9 cellular contexts compared by ENCODE assay signal in genomic region chr2:95023222-95023597, GRCh38. TPM values are rescaled to one million over a fixed set of nuclear protein-coding genes. Genes with fewer than 3 reads are reported as not detected.
DNase-seq lines count a peak whose midpoint lies in the region; ATAC-seq and TF ChIP-seq lines count a peak whose summit lies in the region.
"Had no signal": no experiment of that assay in that cellular context is flagged by ENCODE, and none has a peak within 500 bp of the region (broad histone marks: within the 10 kb centered on the region; RNA-seq: fewer than 3 reads in every experiment).

No MANE protein-coding gene starts in this region.

- no peaks in the 10 kb centered on the region for H3K36me3 ChIP-seq in esophagus muscularis mucosa

- TF ChIP-seq POLR2A in esophagus muscularis mucosa (IDR thresholded peaks at IDR 0.05; ENCODE audit: low read depth): no peak

- POLR2A ChIA-PET in activated CD4-positive, alpha-beta memory T cell treated with anti-CD3 and anti-CD28 coated beads for 36 hours (lab: Charles Lee): interaction anchor here (0.6 to 2.9 kb wide), 7 partner anchors 31 to 92 kb away, joined by 3 to 17 read pairs (median 4); no protein-coding TSS in a partner anchor

- no peak for TF ChIP-seq CTCF in esophagus muscularis mucosa (IDR thresholded peaks at IDR 0.05)

- peak; percentile 42 for ATAC-seq in HG03520 (IDR thresholded peaks at IDR 0.05; ENCODE audit: unreplicated experiment)

- H3K36me3 Mint-ChIP-seq in activated CD4-positive, alpha-beta memory T cell treated with anti-CD3 and anti-CD28 coated beads for 36 hours: peaks cover 8% of the 10 kb centered on the region

- no peak overlapping the region for H3K4me3 ChIP-seq in esophagus muscularis mucosa

- H3K4me1 ChIP-seq in esophagus muscularis mucosa: peaks cover 13 to 46% (median 23%) of the 10 kb centered on the region in 4 donors

- H3K27ac Mint-ChIP-seq in activated CD4-positive, alpha-beta memory T cell treated with anti-CD3 and anti-CD28 coated beads for 36 hours: peak overlapping the region; percentile 55

- peaks cover 47% of the 10 kb centered on the region for H3K4me1 Mint-ChIP-seq in activated CD4-positive, alpha-beta memory T cell treated with anti-CD3 and anti-CD28 coated beads for 36 hours (ENCODE audit: low read depth)

- peak overlapping the region; percentile 14 for H3K4me3 Mint-ChIP-seq in activated CD4-positive, alpha-beta memory T cell treated with anti-CD3 and anti-CD28 coated beads for 36 hours

- DNase-seq in NCI-H1417 (lab: John Stamatoyannopoulos, UW) (peak; percentile 23 to 63 (median 30)), NCI-H1417 treated with DMSO at 0.1 percent for 48 hours (lab: John Stamatoyannopoulos, UW) (no peak), esophagus muscularis mucosa (ENCODE audit: extremely low spot score) (no peak), Kasumi-1 (lab: John Stamatoyannopoulos, UW) (no peak), GF-D8 (lab: John Stamatoyannopoulos, UW) (no peak)
- DNase-seq in activated CD4-positive, alpha-beta memory T cell treated with anti-CD3 and anti-CD28 coated beads for 36 hours: peak; percentile 72

- peak overlapping the region; percentile 96 for H3K27ac ChIP-seq in layer of hippocampus (ENCODE audit: low read depth, low read length)
- no peak overlapping the region for H3K27ac ChIP-seq in esophagus muscularis mucosa (replicated peaks in 1 of 4)

- intact Hi-C loops in activated CD4-positive, alpha-beta memory T cell treated with anti-CD3 and anti-CD28 coated beads for 36 hours (cut with micrococcal nuclease): loop anchor here (1.0 to 10.0 kb wide), 4 partner anchors 53 to 379 kb away; partner anchors contain the start of genes FAHD2A and ZNF892
- intact Hi-C loops in esophagus muscularis mucosa (cut with DNase I): loop anchor here (2.0 to 5.0 kb wide), 2 partner anchors 28 to 54 kb away; no protein-coding TSS in a partner anchor

- no peak for TF ChIP-seq EP300 in esophagus muscularis mucosa (IDR thresholded peaks at IDR 0.05)

- H3K9me3 Mint-ChIP-seq in activated CD4-positive, alpha-beta memory T cell treated with anti-CD3 and anti-CD28 coated beads for 36 hours: no peaks in the 10 kb centered on the region

- H3K9me3 ChIP-seq in esophagus muscularis mucosa: no peaks in the 10 kb centered on the region

- 45% methylated on average over 2 of the region's 2 CpGs for WGBS in esophagus muscularis mucosa

- no peaks in the 10 kb centered on the region for H3K27me3 Mint-ChIP-seq in activated CD4-positive, alpha-beta memory T cell treated with anti-CD3 and anti-CD28 coated beads for 36 hours

- CTCF ChIA-PET in activated CD4-positive, alpha-beta memory T cell treated with anti-CD3 and anti-CD28 coated beads for 36 hours (lab: Charles Lee): interaction anchor here (0.9 to 8.3 kb wide), 24 partner anchors 9 to 322 kb away, joined by 3 to 409 read pairs (median 6); partner anchors contain the start of genes MRPS5 and ZNF2

- H3K27me3 ChIP-seq in layer of hippocampus (ENCODE audit: control insufficient read depth, insufficient read depth, low read length) (peaks cover 4% of the 10 kb centered on the region), esophagus muscularis mucosa (peaks cover 0 to 70% (median 33%) of the 10 kb centered on the region in 4 donors)

RNA-seq across cellular contexts. Expression of gene MAL, which starts 2.3 kb away (rescaled TPM):
- 10 to 100 TPM; 63.5 to 63.6 TPM for total RNA-seq in activated CD4-positive, alpha-beta memory T cell treated with anti-CD3 and anti-CD28 coated beads for 36 hours
- 10 to 100 TPM; 23.3 to 46.2 (median 36.6) TPM for total RNA-seq in esophagus muscularis mucosa
- total RNA-seq: liver had no signal

Comparison
In these comparisons a context has a peak if more than half of its experiments do, and no peak if none do; other contexts are left out.
1. DNase-seq: peak in NCI-H1417 (3 of 3) and activated CD4-positive, alpha-beta memory T cell treated with anti-CD3 and anti-CD28 coated beads for 36 hours (single experiment); none in NCI-H1417 treated with DMSO at 0.1 percent for 48 hours (single experiment), esophagus muscularis mucosa (single experiment), Kasumi-1 (0 of 2) and GF-D8 (single experiment).